ENCODE assay signal across 26 cellular contexts in genomic region chr4:2150076-2150475, GRCh38.
"Had no signal": no experiment of that assay in that cellular context is flagged by ENCODE, and none has a peak within 500 bp of the region (broad histone marks: within the 10 kb centered on the region; RNA-seq: fewer than 3 reads in every experiment).

No MANE protein-coding gene starts in this region.

- H3K27ac ChIP-seq: adrenal gland, body of pancreas, colonic mucosa, gastrocnemius medialis, heart left ventricle, VCaP had no signal

- H3K4me3 ChIP-seq: adrenal gland, body of pancreas, colonic mucosa, gastrocnemius medialis, heart left ventricle had no signal

- H3K4me1 ChIP-seq: adrenal gland, colonic mucosa, gastrocnemius medialis, heart left ventricle had no signal

- ATAC-seq: activated CD4-positive, CD25-positive, alpha-beta regulatory T cell treated with anti-CD3 and anti-CD28 coated beads, Interleukin-2, amount 50 U/mL, for 24 hours; activated CD8-positive, alpha-beta T cell treated with anti-CD3 and anti-CD28 coated beads for 36 hours; activated naive CD8-positive, alpha-beta T cell treated with anti-CD3 and anti-CD28 coated beads, Interleukin-2, amount 50 U/mL, for 24 hours; body of pancreas; esophagus mucosa; gastrocnemius medialis; heart left ventricle had no signal

- H3K36me3 ChIP-seq: adrenal gland, colonic mucosa, gastrocnemius medialis, heart left ventricle had no signal

- H3K9me3 ChIP-seq: adrenal gland, body of pancreas, colonic mucosa, gastrocnemius medialis had no signal

- DNase-seq: activated B cell treated with CpG ODN at 0.5 μM for 24 hours; activated CD4-positive, alpha-beta T cell treated with anti-CD3 and anti-CD28 coated beads for 48 hours; activated CD4-positive, alpha-beta T cell treated with anti-CD3 and anti-CD28 coated beads, Interleukin-2, amount 50 U/mL, for 1 hour; activated CD4-positive, alpha-beta T cell treated with anti-CD3 and anti-CD28 coated beads, Interleukin-2, amount 50 U/mL, for 48 hours; activated CD8-positive, alpha-beta memory T cell treated with anti-CD3 and anti-CD28 coated beads for 24 hours; activated CD8-positive, alpha-beta T cell treated with anti-CD3 and anti-CD28 coated beads for 36 hours; activated naive CD4-positive, alpha-beta T cell treated with anti-CD3 and anti-CD28 coated beads for 36 hours; activated naive CD8-positive, alpha-beta T cell treated with anti-CD3 and anti-CD28 coated beads for 36 hours; activated naive CD8-positive, alpha-beta T cell treated with anti-CD3 and anti-CD28 coated beads, Interleukin-2, amount 50 U/mL, for 24 hours; activated T-cell treated with anti-CD3 and anti-CD28 coated beads, Interleukin-2, amount 50 U/mL, for 1 hour; activated T-cell treated with anti-CD3 and anti-CD28 coated beads, Interleukin-2, amount 50 U/mL, for 48 hours; adrenal gland; amygdala; aorta; body of pancreas; caudate nucleus; colonic mucosa; effector CD8-positive, alpha-beta T cell; foreskin fibroblast; gastrocnemius medialis; glutamatergic neuron; heart left ventricle; T-helper 2 cell had no signal

- H3K27me3 ChIP-seq: adrenal gland, body of pancreas, colonic mucosa, gastrocnemius medialis, heart left ventricle had no signal
